Comparison of ENCODE assay signal across 9 cellular contexts in genomic region chr1:202809597-202810159, GRCh38. TPM values are rescaled to one million over a fixed set of nuclear protein-coding genes. Genes with fewer than 3 reads are reported as not detected.
DNase-seq lines count a peak whose midpoint lies in the region; ATAC-seq and TF ChIP-seq lines count a peak whose summit lies in the region.
"Had no signal": no experiment of that assay in that cellular context is flagged by ENCODE, and none has a peak within 500 bp of the region (broad histone marks: within the 10 kb centered on the region; RNA-seq: fewer than 3 reads in every experiment).

No MANE protein-coding gene starts in this region.

- POLR2A ChIA-PET in CD4-positive, alpha-beta T cell (lab: Charles Lee): interaction anchor here (0.8 to 1.9 kb wide), 2 partner anchors 11 to 26 kb away, joined by 3 to 6 read pairs; no protein-coding TSS in a partner anchor

- H3K27me3 ChIP-seq in CD4-positive, alpha-beta T cell (ENCODE audit: control insufficient read depth, insufficient read depth, low read length): no peaks in the 10 kb centered on the region
- H3K27me3 ChIP-seq in osteoblast (ENCODE audit: insufficient read depth, low read length): no peaks in the 10 kb centered on the region

- peaks cover 36% of the 10 kb centered on the region for H3K79me2 ChIP-seq in osteoblast (ENCODE audit: insufficient read depth, low read length)

- no peaks in the 10 kb centered on the region for H3K27me3 Mint-ChIP-seq in CD4-positive, alpha-beta T cell
- peaks cover 35% of the 10 kb centered on the region for H3K27me3 Mint-ChIP-seq in endothelial cell (ENCODE audit: unreplicated experiment)

- peaks cover 17% of the 10 kb centered on the region for H3K36me3 Mint-ChIP-seq in CD4-positive, alpha-beta T cell (ENCODE audit: low read depth)
- H3K36me3 Mint-ChIP-seq in endothelial cell (ENCODE audit: low read depth, unreplicated experiment): peaks cover 18% of the 10 kb centered on the region

- peaks cover 17% of the 10 kb centered on the region for H4K20me1 ChIP-seq in osteoblast (ENCODE audit: insufficient read depth, low read length)

- no peak for ATAC-seq in CD4-positive, alpha-beta T cell (ENCODE audit: poor library complexity)
- ATAC-seq in HG03139 (IDR thresholded peaks at IDR 0.05; ENCODE audit: unreplicated experiment): no peak
- ATAC-seq in HG03520 (IDR thresholded peaks at IDR 0.05; ENCODE audit: unreplicated experiment): no peak

- peaks cover 25% of the 10 kb centered on the region for H3K4me1 ChIP-seq in osteoblast (ENCODE audit: insufficient read depth, low read length)

- no peak for TF ChIP-seq CTCF in CD4-positive, alpha-beta T cell (IDR thresholded peaks at IDR 0.05)
- TF ChIP-seq CTCF in endothelial cell (IDR thresholded peaks at IDR 0.05; ENCODE audit: unreplicated experiment) (no peak), osteoblast (IDR thresholded peaks at IDR 0.05; ENCODE audit: extremely low read depth, low read depth, low read length) (no peak)

- no peaks in the 10 kb centered on the region for H3K9me3 ChIP-seq in CD4-positive, alpha-beta T cell (ENCODE audit: control insufficient read depth, low read length)
- no peaks in the 10 kb centered on the region for H3K9me3 ChIP-seq in osteoblast (ENCODE audit: low read depth, low read length)

- no peaks in the 10 kb centered on the region for H3K9me3 Mint-ChIP-seq in CD4-positive, alpha-beta T cell
- H3K9me3 Mint-ChIP-seq in endothelial cell (ENCODE audit: unreplicated experiment): no peaks in the 10 kb centered on the region

- no peak overlapping the region for H3K4me3 ChIP-seq in osteoblast (ENCODE audit: insufficient read depth, low read length)

- no peaks in the 10 kb centered on the region for H3K36me3 ChIP-seq in osteoblast (ENCODE audit: insufficient read depth, low read length)

- no peak for DNase-seq in CD4-positive, alpha-beta T cell
- peak; percentile 42 for DNase-seq in OCI-M1 (lab: John Stamatoyannopoulos, UW)
- no peak for DNase-seq in endothelial cell (ENCODE audit: low spot score)
- no peak for DNase-seq in osteoblast (ENCODE audit: insufficient read length, low spot score, missing footprints)
- DNase-seq in COLO829 (ENCODE audit: low spot score): no peak
- DNase-seq in 8988T: no peak
- DNase-seq: NCI-H510A had no signal

- peak overlapping the region; percentile 98 for H3K4me2 ChIP-seq in osteoblast (ENCODE audit: insufficient read depth, low read length)

- H3K27ac ChIP-seq in CD4-positive, alpha-beta T cell (ENCODE audit: low read depth, low read length): no peak overlapping the region
- H3K27ac ChIP-seq in osteoblast (ENCODE audit: low read depth, low read length): no peak overlapping the region

- intact Hi-C loops in CD4-positive, alpha-beta T cell (cut with DNase I, micrococcal nuclease): loop anchor here (2.0 to 10.0 kb wide), 7 partner anchors 78 to 1045 kb away; partner anchors contain the start of genes RABIF (in 2 of the 2), CYB5R1 (in 1 of the 2), KLHL12 (in 1 of the 2) and PPP1R12B (in 1 of the 2)

- peak overlapping the region; percentile 90 for H3K4me3 Mint-ChIP-seq in CD4-positive, alpha-beta T cell
- H3K4me3 Mint-ChIP-seq in endothelial cell (ENCODE audit: unreplicated experiment): peak overlapping the region; percentile 92

- no peak overlapping the region for H2AFZ ChIP-seq in osteoblast (ENCODE audit: low read length)

- H3K27ac Mint-ChIP-seq in CD4-positive, alpha-beta T cell: peak overlapping the region; percentile 80
- H3K27ac Mint-ChIP-seq in endothelial cell (ENCODE audit: unreplicated experiment): peak overlapping the region; percentile 52

- CTCF ChIA-PET in CD4-positive, alpha-beta T cell (lab: Charles Lee): interaction anchor here (1.7 kb wide), 1 partner anchor 79 kb away, joined by 4 read pairs; the partner anchor contains the start of gene RABIF

- peaks cover 49% of the 10 kb centered on the region for H3K4me1 Mint-ChIP-seq in CD4-positive, alpha-beta T cell (ENCODE audit: low read depth)
- peaks cover 32% of the 10 kb centered on the region for H3K4me1 Mint-ChIP-seq in endothelial cell (ENCODE audit: unreplicated experiment)

RNA-seq across cellular contexts. Expression of gene PCAT6, which starts 1.1 kb away (rescaled TPM):
- 1 to 10 TPM in 1 of 2 experiments, under 1 TPM in 1; 0.91 to 1.3 TPM for total RNA-seq in CD4-positive, alpha-beta T cell
- total RNA-seq in endothelial cell (ENCODE audit: unreplicated experiment) (2.0 TPM), osteoblast (0.29 and 0.72 TPM in 2 replicates)

RNA-seq across cellular contexts. Expression of gene KDM5B, which starts 1.5 kb away (rescaled TPM):
- total RNA-seq in CD4-positive, alpha-beta T cell: 10 to 100 TPM; 74.7 to 84.7 TPM
- total RNA-seq in endothelial cell (ENCODE audit: unreplicated experiment) (195 TPM), osteoblast (113 and 124 TPM in 2 replicates)
